Comparison of ENCODE assay signal across 1 cellular context in the genomic region with DNA sequence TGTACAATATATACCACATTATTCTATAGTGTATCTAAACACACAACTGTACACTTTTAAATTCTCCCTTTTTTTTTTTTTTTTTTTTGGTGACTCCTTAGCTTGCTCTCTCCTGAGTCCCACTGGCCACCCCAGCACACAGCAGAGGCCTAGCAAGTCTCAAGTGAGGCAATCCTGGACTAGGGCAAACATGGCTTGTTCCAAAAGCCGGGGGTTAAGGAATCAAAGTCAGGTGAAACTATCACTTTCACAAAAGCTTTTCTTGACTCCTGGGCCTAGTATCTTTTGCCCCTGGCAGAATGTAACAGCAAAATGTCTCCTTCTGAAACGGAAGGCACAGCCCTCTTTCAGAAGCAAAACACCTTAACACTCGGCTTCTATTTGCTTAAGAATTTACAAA.
A peak's percentile ranks its signal among the peaks of the same experiment; 100 is the strongest.
TF ChIP-seq lines count a peak whose summit lies in the region.

No MANE protein-coding gene starts in this region.

TF ChIP-seq in H1, 55 proteins besides CTCF, POLR2A, EP300 and RAD21 (continued from another document):
- no peak for TF ChIP-seq SP2 (IDR thresholded peaks at IDR 0.05; ENCODE audit: low read length)
- TF ChIP-seq EZH2 (IDR thresholded peaks at IDR 0.05; ENCODE audit: low read depth, low read length, severe bottlenecking): peak; percentile 60
